In the genomic region with DNA sequence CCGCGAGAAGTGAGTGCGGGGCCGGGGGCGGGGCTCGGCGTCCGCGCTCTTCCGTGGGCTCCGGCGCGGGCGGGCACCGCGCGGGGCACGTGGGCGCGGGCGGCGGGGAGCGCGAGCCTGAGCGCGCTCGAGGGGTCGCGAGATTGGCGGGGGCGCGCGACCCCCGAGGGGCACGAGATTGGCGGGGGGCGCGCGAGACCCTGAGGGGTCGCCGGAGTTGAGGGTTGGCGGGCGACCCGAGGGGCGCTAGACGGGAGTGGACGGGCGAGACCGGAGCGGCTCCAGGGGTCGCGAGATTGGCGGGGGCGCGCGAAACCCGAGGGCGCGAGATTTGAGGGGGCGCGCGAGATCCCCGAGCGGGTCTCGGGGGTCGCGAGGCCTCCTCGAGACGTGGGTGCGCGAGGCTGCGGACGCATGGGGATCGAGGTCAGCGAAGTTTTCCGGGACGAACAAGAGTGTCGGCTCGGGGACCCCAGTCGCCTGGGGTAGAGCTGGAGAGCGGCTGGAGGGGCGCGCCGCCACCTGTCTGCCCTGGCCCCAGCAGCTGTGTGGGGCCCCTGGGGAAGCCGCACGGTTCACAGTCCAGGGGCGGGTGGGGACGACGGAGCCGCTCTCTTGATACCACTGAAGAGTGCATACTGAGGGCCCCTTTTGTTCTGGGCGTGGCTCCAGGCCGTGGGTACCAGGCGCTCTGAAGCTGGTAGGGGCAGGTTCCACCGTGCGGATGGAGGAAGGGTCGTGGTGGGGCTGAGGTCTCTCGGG, we compare ENCODE assay signal across 1 cellular context.
TF ChIP-seq lines count a peak whose summit lies in the region.

No MANE protein-coding gene starts in this region.

TF ChIP-seq in HEK293, 187 proteins besides CTCF, POLR2A, EP300 and RAD21:
- TF ChIP-seq ZBTB20 (tag by site-specific recombination; IDR thresholded peaks at IDR 0.05) (peak; percentile 43; the same call in 1 of the 2 replicates), ZNF23 (tag by site-specific recombination; IDR thresholded peaks at IDR 0.05; ENCODE audit: borderline replicate concordance) (no peak), MEIS1 (CRISPR knock-in tag; IDR thresholded peaks at IDR 0.05; ENCODE audit: borderline replicate concordance) (no peak), KLF7 (tag by site-specific recombination; IDR thresholded peaks at IDR 0.05; ENCODE audit: borderline replicate concordance) (peak; percentile 59; the same call in 1 of the 2 replicates), ZSCAN30 (tag by site-specific recombination; IDR thresholded peaks at IDR 0.05) (peak; percentile 85), ZNF571 (tag by site-specific recombination; IDR thresholded peaks at IDR 0.05) (no peak), ZFHX2 (tag by site-specific recombination; conservative IDR thresholded peaks at IDR 0.05) (peak; percentile 30; the same call in 1 of the 2 replicates), GLIS2 (tag by site-specific recombination; IDR thresholded peaks at IDR 0.05) (peak; percentile 38), ZBTB26 (tag by site-specific recombination; optimal IDR thresholded peaks at IDR 0.05) (peak; percentile 54)
